Comparison of ENCODE assay signal across 9 cellular contexts in genomic region chr11:128424867-128425285, GRCh38.
DNase-seq lines count a peak whose midpoint lies in the region; ATAC-seq lines count a peak whose summit lies in the region.
"Had no signal": no experiment of that assay in that cellular context is flagged by ENCODE, and none has a peak within 500 bp of the region (broad histone marks: within the 10 kb centered on the region; RNA-seq: fewer than 3 reads in every experiment).

No MANE protein-coding gene starts in this region.

- no peaks in the 10 kb centered on the region for H3K27me3 ChIP-seq in BLaER1 treated with 17β-estradiol and CSF1 and Interleukin-3, amounts not matched to agents 10 nM and 100 nM
- no peaks in the 10 kb centered on the region for H3K27me3 ChIP-seq in trophoblast cell (ENCODE audit: insufficient read depth, low read length)

- peak overlapping the region in 6 of 11 experiments; percentile 34 to 63 (median 50); a peak in 11 of 22 replicates for H3K4me2 ChIP-seq in BLaER1 treated with 17β-estradiol and CSF1 and Interleukin-3, amounts not matched to agents 10 nM and 100 nM
- no peak overlapping the region for H3K4me2 ChIP-seq in trophoblast cell (ENCODE audit: low read length)

- no peaks in the 10 kb centered on the region for H3K79me2 ChIP-seq in trophoblast cell (ENCODE audit: control insufficient read depth, insufficient read depth, low read length, poor library complexity)

- ATAC-seq in left cardiac atrium, result peak; percentile 73
- ATAC-seq in HG02884 (IDR thresholded peaks at IDR 0.05; ENCODE audit: unreplicated experiment), result no peak

- peak overlapping the region; percentile 57 for H3K18ac ChIP-seq in trophoblast cell (ENCODE audit: low read length)

- peaks cover 0 to 7% (median 0%) of the 10 kb centered on the region in 11 experiments; a peak in 1 of 22 replicates for H3K9me3 ChIP-seq in BLaER1 treated with 17β-estradiol and CSF1 and Interleukin-3, amounts not matched to agents 10 nM and 100 nM (replicated peaks in 1 of 11)
- no peaks in the 10 kb centered on the region for H3K9me3 ChIP-seq in trophoblast cell (ENCODE audit: insufficient read depth, low read depth, low read length)

- H2BK12ac ChIP-seq in trophoblast cell (ENCODE audit: low read length), result peak overlapping the region; percentile 55

- no peak overlapping the region for H3K4me3 ChIP-seq in BLaER1 treated with 17β-estradiol and CSF1 and Interleukin-3, amounts not matched to agents 10 nM and 100 nM
- H3K4me3 ChIP-seq in trophoblast cell (ENCODE audit: low read depth, low read length), result no peak overlapping the region

- no CpG with 5 or more reads among the region's 8 CpGs for WGBS in trophoblast cell (ENCODE audit: extremely low coverage, insufficient coverage, insufficient read length)

- H4K20me1 ChIP-seq in BLaER1 treated with 17β-estradiol and CSF1 and Interleukin-3, amounts not matched to agents 10 nM and 100 nM, result no peaks in the 10 kb centered on the region

- peak overlapping the region; percentile 28 for H2BK5ac ChIP-seq in trophoblast cell (ENCODE audit: low read depth, low read length, poor library complexity)

- H4K91ac ChIP-seq in trophoblast cell (ENCODE audit: low read depth, low read length), result peak overlapping the region; percentile 77

- peaks cover 17 to 33% (median 23%) of the 10 kb centered on the region in 10 experiments for H3K4me1 ChIP-seq in BLaER1 treated with 17β-estradiol and CSF1 and Interleukin-3, amounts not matched to agents 10 nM and 100 nM
- peaks cover 21 to 31% of the 10 kb centered on the region in 2 experiments for H3K4me1 ChIP-seq in trophoblast cell (ENCODE audit: control insufficient read depth in 1 of 2, insufficient read depth in 2 of 2, low read length in 2 of 2)

- no peak overlapping the region for H3K27ac ChIP-seq in BLaER1 treated with 17β-estradiol and CSF1 and Interleukin-3, amounts not matched to agents 10 nM and 100 nM
- H3K27ac ChIP-seq in trophoblast cell (ENCODE audit: low read depth, low read length), result peak overlapping the region; percentile 7

- H2AFZ ChIP-seq in trophoblast cell (ENCODE audit: insufficient read depth, low read length, poor library complexity), result peak overlapping the region; percentile 32

- DNase-seq in SHP77 (lab: John Stamatoyannopoulos, UW) (peak; percentile 32), left cardiac atrium (peak; percentile 65), trophoblast cell (peak in 1 of 2 donors; percentile 27), SIG-M5 (lab: John Stamatoyannopoulos, UW) (no peak), OCI-M2 (lab: John Stamatoyannopoulos, UW; ENCODE audit: unreplicated experiment) (no peak)
- no peak for DNase-seq in activated CD8-positive, alpha-beta memory T cell treated with anti-CD3 and anti-CD28 coated beads for 24 hours
- DNase-seq: effector memory CD4-positive, alpha-beta T cell had no signal

- H2BK120ac ChIP-seq in trophoblast cell (ENCODE audit: insufficient read depth, low read length, poor library complexity), result peak overlapping the region; percentile 36

- H4K8ac ChIP-seq in trophoblast cell (ENCODE audit: low read depth, low read length), result peak overlapping the region; percentile 30

- H3K9ac ChIP-seq in BLaER1 treated with 17β-estradiol and CSF1 and Interleukin-3, amounts not matched to agents 10 nM and 100 nM, result no peak overlapping the region
- H3K9ac ChIP-seq in trophoblast cell (ENCODE audit: low read length), result no peak overlapping the region

- no peaks in the 10 kb centered on the region for H3K36me3 ChIP-seq in BLaER1 treated with 17β-estradiol and CSF1 and Interleukin-3, amounts not matched to agents 10 nM and 100 nM
- no peaks in the 10 kb centered on the region for H3K36me3 ChIP-seq in trophoblast cell (ENCODE audit: control insufficient read depth in 1 of 2, insufficient read depth in 2 of 2, low read length in 2 of 2)

- peaks cover 26% of the 10 kb centered on the region for H3K79me1 ChIP-seq in trophoblast cell (ENCODE audit: low read length)

- intact Hi-C loops in left cardiac atrium (cut with DNase I), result no loop called here

- peak overlapping the region; percentile 61 for H2AK5ac ChIP-seq in trophoblast cell (ENCODE audit: low read length)

- H4K12ac ChIP-seq in trophoblast cell (ENCODE audit: low read depth, low read length), result no peak overlapping the region

- H3K14ac ChIP-seq in trophoblast cell (ENCODE audit: low read length), result peak overlapping the region; percentile 34

- peak overlapping the region; percentile 13 for H3K4ac ChIP-seq in trophoblast cell (ENCODE audit: low read depth, low read length)

- H3K23ac ChIP-seq in trophoblast cell (ENCODE audit: low read length), result no peak overlapping the region

Comparison
In these comparisons a context has a peak if more than half of its experiments do, and no peak if none do; other contexts are left out.
1. DNase-seq: peak in SHP77 (2 of 2) and left cardiac atrium (single experiment); none in SIG-M5 (single experiment), OCI-M2 (single experiment) and activated CD8-positive, alpha-beta memory T cell treated with anti-CD3 and anti-CD28 coated beads for 24 hours (single experiment).